Comparison of ENCODE assay signal across 1 cellular context in the genomic region with DNA sequence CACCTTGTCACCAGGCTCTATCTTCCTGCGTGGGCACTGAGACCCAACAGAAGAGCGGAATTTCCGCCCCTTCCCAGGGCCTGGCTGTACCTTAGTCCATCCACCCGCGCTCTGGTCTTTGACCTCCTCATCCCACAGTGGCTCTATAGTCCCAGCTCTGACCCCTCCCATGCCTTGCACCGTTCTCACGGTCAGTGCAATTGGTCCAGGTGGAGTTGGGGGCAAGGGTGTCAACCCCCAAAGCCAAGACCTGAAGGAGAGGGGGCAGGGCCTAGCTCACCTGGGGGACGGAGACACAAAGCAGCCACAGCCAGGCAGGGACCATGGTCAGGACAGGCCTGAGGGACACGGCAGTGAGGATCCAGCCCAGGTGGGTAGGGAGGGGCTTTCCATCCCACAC.
TF ChIP-seq lines count a peak whose summit lies in the region.

No MANE protein-coding gene starts in this region.

TF ChIP-seq in SK-N-SH treated with all-trans-retinoic acid at 6 μM for 48 hours, 23 proteins besides CTCF, POLR2A, EP300 and RAD21 (continued from another document):
- TF ChIP-seq, protein P1, sequence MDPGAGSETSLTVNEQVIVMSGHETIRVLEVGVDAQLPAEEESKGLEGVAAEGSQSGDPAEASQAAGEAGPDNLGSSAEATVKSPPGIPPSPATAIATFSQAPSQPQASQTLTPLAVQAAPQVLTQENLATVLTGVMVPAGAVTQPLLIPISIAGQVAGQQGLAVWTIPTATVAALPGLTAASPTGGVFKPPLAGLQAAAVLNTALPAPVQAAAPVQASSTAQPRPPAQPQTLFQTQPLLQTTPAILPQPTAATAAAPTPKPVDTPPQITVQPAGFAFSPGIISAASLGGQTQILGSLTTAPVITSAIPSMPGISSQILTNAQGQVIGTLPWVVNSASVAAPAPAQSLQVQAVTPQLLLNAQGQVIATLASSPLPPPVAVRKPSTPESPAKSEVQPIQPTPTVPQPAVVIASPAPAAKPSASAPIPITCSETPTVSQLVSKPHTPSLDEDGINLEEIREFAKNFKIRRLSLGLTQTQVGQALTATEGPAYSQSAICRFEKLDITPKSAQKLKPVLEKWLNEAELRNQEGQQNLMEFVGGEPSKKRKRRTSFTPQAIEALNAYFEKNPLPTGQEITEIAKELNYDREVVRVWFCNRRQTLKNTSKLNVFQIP (CRISPR knock-in tag; IDR thresholded peaks at IDR 0.05; ENCODE audit: borderline replicate concordance, low read depth): no peak
- no peak for TF ChIP-seq OSR1 (CRISPR knock-in tag; IDR thresholded peaks at IDR 0.05)
- TF ChIP-seq PPARA (CRISPR knock-in tag; IDR thresholded peaks at IDR 0.05; ENCODE audit: borderline replicate concordance): no peak
- no peak for TF ChIP-seq ZNF8 (CRISPR knock-in tag; IDR thresholded peaks at IDR 0.05)
- TF ChIP-seq ZNF565 (CRISPR knock-in tag; conservative IDR thresholded peaks at IDR 0.05; ENCODE audit: low read depth): no peak
- no peak for TF ChIP-seq ZFP30 (CRISPR knock-in tag; IDR thresholded peaks at IDR 0.05)
- no peak for TF ChIP-seq ZC3H10 (CRISPR knock-in tag; IDR thresholded peaks at IDR 0.05)
- TF ChIP-seq, protein P2, sequence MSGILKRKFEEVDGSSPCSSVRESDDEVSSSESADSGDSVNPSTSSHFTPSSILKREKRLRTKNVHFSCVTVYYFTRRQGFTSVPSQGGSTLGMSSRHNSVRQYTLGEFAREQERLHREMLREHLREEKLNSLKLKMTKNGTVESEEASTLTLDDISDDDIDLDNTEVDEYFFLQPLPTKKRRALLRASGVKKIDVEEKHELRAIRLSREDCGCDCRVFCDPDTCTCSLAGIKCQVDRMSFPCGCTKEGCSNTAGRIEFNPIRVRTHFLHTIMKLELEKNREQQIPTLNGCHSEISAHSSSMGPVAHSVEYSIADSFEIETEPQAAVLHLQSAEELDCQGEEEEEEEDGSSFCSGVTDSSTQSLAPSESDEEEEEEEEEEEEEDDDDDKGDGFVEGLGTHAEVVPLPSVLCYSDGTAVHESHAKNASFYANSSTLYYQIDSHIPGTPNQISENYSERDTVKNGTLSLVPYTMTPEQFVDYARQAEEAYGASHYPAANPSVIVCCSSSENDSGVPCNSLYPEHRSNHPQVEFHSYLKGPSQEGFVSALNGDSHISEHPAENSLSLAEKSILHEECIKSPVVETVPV (CRISPR knock-in tag; IDR thresholded peaks at IDR 0.05): no peak
- TF ChIP-seq ZFP3 (CRISPR knock-in tag; IDR thresholded peaks at IDR 0.05): no peak
- no peak for TF ChIP-seq SNAI2 (CRISPR knock-in tag; IDR thresholded peaks at IDR 0.05)
- no peak for TF ChIP-seq ESRRG (CRISPR knock-in tag; IDR thresholded peaks at IDR 0.05)
- TF ChIP-seq GLIS3 (CRISPR knock-in tag; IDR thresholded peaks at IDR 0.05): no peak
- TF ChIP-seq ARNTL (CRISPR knock-in tag; IDR thresholded peaks at IDR 0.05; ENCODE audit: borderline replicate concordance, low read depth): no peak
- TF ChIP-seq TCF4 (CRISPR knock-in tag; IDR thresholded peaks at IDR 0.05; ENCODE audit: borderline replicate concordance): no peak
- TF ChIP-seq ISL1 (CRISPR knock-in tag; IDR thresholded peaks at IDR 0.05): no peak
- no peak for TF ChIP-seq TOX (CRISPR knock-in tag; IDR thresholded peaks at IDR 0.05; ENCODE audit: borderline replicate concordance)
- TF ChIP-seq, protein P3, sequence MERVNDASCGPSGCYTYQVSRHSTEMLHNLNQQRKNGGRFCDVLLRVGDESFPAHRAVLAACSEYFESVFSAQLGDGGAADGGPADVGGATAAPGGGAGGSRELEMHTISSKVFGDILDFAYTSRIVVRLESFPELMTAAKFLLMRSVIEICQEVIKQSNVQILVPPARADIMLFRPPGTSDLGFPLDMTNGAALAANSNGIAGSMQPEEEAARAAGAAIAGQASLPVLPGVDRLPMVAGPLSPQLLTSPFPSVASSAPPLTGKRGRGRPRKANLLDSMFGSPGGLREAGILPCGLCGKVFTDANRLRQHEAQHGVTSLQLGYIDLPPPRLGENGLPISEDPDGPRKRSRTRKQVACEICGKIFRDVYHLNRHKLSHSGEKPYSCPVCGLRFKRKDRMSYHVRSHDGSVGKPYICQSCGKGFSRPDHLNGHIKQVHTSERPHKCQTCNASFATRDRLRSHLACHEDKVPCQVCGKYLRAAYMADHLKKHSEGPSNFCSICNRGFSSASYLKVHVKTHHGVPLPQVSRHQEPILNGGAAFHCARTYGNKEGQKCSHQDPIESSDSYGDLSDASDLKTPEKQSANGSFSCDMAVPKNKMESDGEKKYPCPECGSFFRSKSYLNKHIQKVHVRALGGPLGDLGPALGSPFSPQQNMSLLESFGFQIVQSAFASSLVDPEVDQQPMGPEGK (CRISPR knock-in tag; IDR thresholded peaks at IDR 0.05; ENCODE audit: borderline replicate concordance): no peak
